Comparison of ENCODE assay signal across 37 cellular contexts in genomic region chr17:32964541-32964940, GRCh38. TPM values are rescaled to one million over a fixed set of nuclear protein-coding genes. Genes with fewer than 3 reads are reported as not detected.
"Had no signal": no experiment of that assay in that cellular context is flagged by ENCODE, and none has a peak within 500 bp of the region (broad histone marks: within the 10 kb centered on the region; RNA-seq: fewer than 3 reads in every experiment).

No MANE protein-coding gene starts in this region.

- H3K27ac ChIP-seq: ascending aorta, body of pancreas, brain microvascular endothelial cell, breast epithelium, VCaP had no signal

- H3K36me3 Mint-ChIP-seq: activated naive CD4-positive, alpha-beta T cell treated with anti-CD3 and anti-CD28 coated beads, Interleukin-2, amount 10 ng/mL, durations not matched to agents 7 days and 5 days; activated naive CD4-positive, alpha-beta T cell treated with anti-CD3 and anti-CD28 coated beads, Interleukin-2, amount 50 U/mL, for 24 hours; activated naive CD8-positive, alpha-beta T cell; activated naive CD8-positive, alpha-beta T cell treated with anti-CD3 and anti-CD28 coated beads, Interleukin-2, amount 10 ng/mL, durations not matched to agents 7 days and 5 days had no signal

- ATAC-seq: activated CD8-positive, alpha-beta memory T cell treated with anti-CD3 and anti-CD28 coated beads, Interleukin-2, amount 10 ng/mL, durations not matched to agents 7 days and 5 days; activated CD8-positive, alpha-beta T cell treated with anti-CD3 and anti-CD28 coated beads, Interleukin-2, amount 10 ng/mL, durations not matched to agents 7 days and 5 days; activated naive CD8-positive, alpha-beta T cell treated with anti-CD3 and anti-CD28 coated beads, Interleukin-2, amount 50 U/mL, for 24 hours; body of pancreas had no signal

- H3K4me3 Mint-ChIP-seq: activated B cell treated with CpG ODN at 0.5 μM for 24 hours; activated CD4-positive, alpha-beta memory T cell treated with anti-CD3 and anti-CD28 coated beads, Interleukin-2, amount 10 ng/mL, durations not matched to agents 7 days and 5 days; activated CD4-positive, alpha-beta T cell treated with anti-CD3 and anti-CD28 coated beads, Interleukin-2, amount 10 ng/mL, durations not matched to agents 24 days and 14 days; activated CD8-positive, alpha-beta memory T cell treated with anti-CD3 and anti-CD28 coated beads, Interleukin-2, amount 10 ng/mL, durations not matched to agents 7 days and 5 days; activated CD8-positive, alpha-beta T cell treated with anti-CD3 and anti-CD28 coated beads, Interleukin-2, amount 10 ng/mL, durations not matched to agents 7 days and 5 days; activated naive CD4-positive, alpha-beta T cell treated with anti-CD3 and anti-CD28 coated beads, Interleukin-2, amount 10 ng/mL, durations not matched to agents 7 days and 5 days; activated naive CD4-positive, alpha-beta T cell treated with anti-CD3 and anti-CD28 coated beads, Interleukin-2, amount 50 U/mL, for 24 hours; activated naive CD8-positive, alpha-beta T cell; activated naive CD8-positive, alpha-beta T cell treated with anti-CD3 and anti-CD28 coated beads, Interleukin-2, amount 10 ng/mL, durations not matched to agents 7 days and 5 days; activated naive CD8-positive, alpha-beta T cell treated with anti-CD3 and anti-CD28 coated beads, Interleukin-2, amount 50 U/mL, for 24 hours; activated T-cell treated with anti-CD3 and anti-CD28 coated beads, Interleukin-2, amount 50 U/mL, for 24 hours; T-helper 1 cell treated with Interleukin-12 subunit alpha and Interleukin-12 subunit beta and Interleukin-4 antibody, amounts not matched to agents 30 μg/mL and 1 μg/mL, for 36 hours; T-helper 2 cell treated with Interferon-gamma antibody and Interleukin-4, amounts not matched to agents 5 μg/mL and 100 μg/mL, for 36 hours had no signal

- DNase-seq: activated B cell treated with CpG ODN at 0.5 μM for 24 hours; activated CD4-positive, alpha-beta memory T cell treated with anti-CD3 and anti-CD28 coated beads, Interleukin-2, amount 10 ng/mL, durations not matched to agents 7 days and 5 days; activated CD4-positive, alpha-beta T cell treated with anti-CD3 and anti-CD28 coated beads for 4 hours; activated CD4-positive, alpha-beta T cell treated with anti-CD3 and anti-CD28 coated beads, Interleukin-2, amount 10 ng/mL, durations not matched to agents 24 days and 14 days; activated CD4-positive, alpha-beta T cell treated with anti-CD3 and anti-CD28 coated beads, Interleukin-2, amount 50 U/mL, for 48 hours; activated CD4-positive, CD25-positive, alpha-beta regulatory T cell treated with anti-CD3 and anti-CD28 coated beads, Interleukin-2, amount 50 U/mL, for 72 hours; activated CD8-positive, alpha-beta memory T cell treated with anti-CD3 and anti-CD28 coated beads for 24 hours; activated CD8-positive, alpha-beta memory T cell treated with anti-CD3 and anti-CD28 coated beads, Interleukin-2, amount 10 ng/mL, durations not matched to agents 7 days and 5 days; activated CD8-positive, alpha-beta memory T cell treated with anti-CD3 and anti-CD28 coated beads, Interleukin-2, amount 50 U/mL, for 48 hours; activated CD8-positive, alpha-beta T cell treated with anti-CD3 and anti-CD28 coated beads, Interleukin-2, amount 10 ng/mL, durations not matched to agents 7 days and 5 days; activated effector memory CD4-positive, alpha-beta T cell treated with Interleukin-2 at 50 U/mL for 16 hours; activated gamma-delta T cell; activated naive CD4-positive, alpha-beta T cell treated with anti-CD3 and anti-CD28 coated beads, Interleukin-2, amount 10 ng/mL, durations not matched to agents 7 days and 5 days; activated naive CD4-positive, alpha-beta T cell treated with Interleukin-2 at 50 U/mL for 16 hours; activated naive CD8-positive, alpha-beta T cell treated with anti-CD3 and anti-CD28 coated beads, Interleukin-2, amount 10 ng/mL, durations not matched to agents 7 days and 5 days; activated naive CD8-positive, alpha-beta T cell treated with anti-CD3 and anti-CD28 coated beads, Interleukin-2, amount 50 U/mL, for 24 hours; activated T-cell treated with anti-CD3 and anti-CD28 coated beads, Interleukin-2, amount 50 U/mL, for 24 hours; activated T-cell treated with anti-CD3 and anti-CD28 coated beads, Interleukin-2, amount 50 U/mL, for 48 hours; amygdala; anterior cingulate cortex; body of pancreas; brain microvascular endothelial cell; central memory CD4-positive, alpha-beta T cell; T-helper 2 cell; T-helper 9 cell had no signal

- FAIRE-seq: colon, TTC549 had no signal

- H3K27ac Mint-ChIP-seq: activated B cell treated with CpG ODN at 0.5 μM for 24 hours; activated CD4-positive, alpha-beta memory T cell treated with anti-CD3 and anti-CD28 coated beads, Interleukin-2, amount 10 ng/mL, durations not matched to agents 7 days and 5 days; activated CD4-positive, alpha-beta T cell treated with anti-CD3 and anti-CD28 coated beads, Interleukin-2, amount 10 ng/mL, durations not matched to agents 24 days and 14 days; activated CD8-positive, alpha-beta memory T cell treated with anti-CD3 and anti-CD28 coated beads, Interleukin-2, amount 10 ng/mL, durations not matched to agents 7 days and 5 days; activated CD8-positive, alpha-beta T cell treated with anti-CD3 and anti-CD28 coated beads, Interleukin-2, amount 10 ng/mL, durations not matched to agents 7 days and 5 days; activated naive CD4-positive, alpha-beta T cell treated with anti-CD3 and anti-CD28 coated beads, Interleukin-2, amount 10 ng/mL, durations not matched to agents 7 days and 5 days; activated naive CD4-positive, alpha-beta T cell treated with anti-CD3 and anti-CD28 coated beads, Interleukin-2, amount 50 U/mL, for 24 hours; activated naive CD8-positive, alpha-beta T cell; activated naive CD8-positive, alpha-beta T cell treated with anti-CD3 and anti-CD28 coated beads, Interleukin-2, amount 10 ng/mL, durations not matched to agents 7 days and 5 days; activated naive CD8-positive, alpha-beta T cell treated with anti-CD3 and anti-CD28 coated beads, Interleukin-2, amount 50 U/mL, for 24 hours; activated T-cell treated with anti-CD3 and anti-CD28 coated beads, Interleukin-2, amount 50 U/mL, for 24 hours; activated T-helper 2 cell treated with anti-CD3 and anti-CD28 coated beads, Interferon-gamma antibody, Interleukin-2, Interleukin-4, amounts not matched to agents 10 μg/mL and 5 μg/mL and 100 μg/mL, durations not matched to agents 14 hours and 24 hours and 36 hours; T-helper 1 cell treated with Interleukin-12 subunit alpha and Interleukin-12 subunit beta and Interleukin-4 antibody, amounts not matched to agents 30 μg/mL and 1 μg/mL, for 36 hours; T-helper 2 cell treated with Interferon-gamma antibody and Interleukin-4, amounts not matched to agents 5 μg/mL and 100 μg/mL, for 36 hours had no signal

- H3K4me3 ChIP-seq: ascending aorta, body of pancreas, breast epithelium had no signal

- H3K27me3 ChIP-seq: ascending aorta, body of pancreas, brain microvascular endothelial cell, breast epithelium had no signal

- H3K36me3 ChIP-seq: ascending aorta, brain microvascular endothelial cell, breast epithelium had no signal

- H3K4me1 Mint-ChIP-seq: activated B cell treated with CpG ODN at 0.5 μM for 24 hours; activated CD4-positive, alpha-beta T cell treated with anti-CD3 and anti-CD28 coated beads, Interleukin-2, amount 10 ng/mL, durations not matched to agents 24 days and 14 days; activated naive CD4-positive, alpha-beta T cell treated with anti-CD3 and anti-CD28 coated beads, Interleukin-2, amount 10 ng/mL, durations not matched to agents 7 days and 5 days; activated naive CD4-positive, alpha-beta T cell treated with anti-CD3 and anti-CD28 coated beads, Interleukin-2, amount 50 U/mL, for 24 hours; activated naive CD8-positive, alpha-beta T cell treated with anti-CD3 and anti-CD28 coated beads, Interleukin-2, amount 10 ng/mL, durations not matched to agents 7 days and 5 days; activated naive CD8-positive, alpha-beta T cell treated with anti-CD3 and anti-CD28 coated beads, Interleukin-2, amount 50 U/mL, for 24 hours had no signal

- H3K9me3 ChIP-seq: ascending aorta, body of pancreas, breast epithelium had no signal

- H3K4me1 ChIP-seq: ascending aorta, breast epithelium had no signal

- H3K9me3 Mint-ChIP-seq: activated CD4-positive, alpha-beta memory T cell treated with anti-CD3 and anti-CD28 coated beads, Interleukin-2, amount 10 ng/mL, durations not matched to agents 7 days and 5 days; activated CD4-positive, alpha-beta T cell treated with anti-CD3 and anti-CD28 coated beads, Interleukin-2, amount 10 ng/mL, durations not matched to agents 24 days and 14 days; activated naive CD4-positive, alpha-beta T cell treated with anti-CD3 and anti-CD28 coated beads, Interleukin-2, amount 50 U/mL, for 24 hours; activated T-cell treated with anti-CD3 and anti-CD28 coated beads, Interleukin-2, amount 50 U/mL, for 24 hours; T-helper 2 cell treated with Interferon-gamma antibody and Interleukin-4, amounts not matched to agents 5 μg/mL and 100 μg/mL, for 36 hours had no signal

RNA-seq across cellular contexts. Expression of gene SPACA3, which starts 27.1 kb away (rescaled TPM):
- total RNA-seq: activated B cell treated with CpG ODN at 0.5 μM for 24 hours; activated CD4-positive, alpha-beta memory T cell treated with anti-CD3 and anti-CD28 coated beads, Interleukin-2, amount 10 ng/mL, durations not matched to agents 7 days and 5 days; activated CD4-positive, alpha-beta T cell treated with anti-CD3 and anti-CD28 coated beads, Interleukin-2, amount 10 ng/mL, durations not matched to agents 24 days and 14 days; activated CD8-positive, alpha-beta memory T cell treated with anti-CD3 and anti-CD28 coated beads, Interleukin-2, amount 10 ng/mL, durations not matched to agents 7 days and 5 days; activated CD8-positive, alpha-beta T cell treated with anti-CD3 and anti-CD28 coated beads, Interleukin-2, amount 10 ng/mL, durations not matched to agents 7 days and 5 days; activated naive CD8-positive, alpha-beta T cell treated with anti-CD3 and anti-CD28 coated beads, Interleukin-2, amount 10 ng/mL, durations not matched to agents 7 days and 5 days; activated T-helper 2 cell treated with anti-CD3 and anti-CD28 coated beads, Interferon-gamma antibody, Interleukin-2, Interleukin-4, amounts not matched to agents 10 μg/mL and 5 μg/mL and 100 μg/mL, durations not matched to agents 14 hours and 24 hours and 36 hours; ascending aorta; breast epithelium; cardiac septum; cerebellum had no signal

RNA-seq across cellular contexts. Expression of gene TMEM98, which starts 36.6 kb away (rescaled TPM):
- total RNA-seq: activated B cell treated with CpG ODN at 0.5 μM for 24 hours; activated CD8-positive, alpha-beta T cell treated with anti-CD3 and anti-CD28 coated beads, Interleukin-2, amount 10 ng/mL, durations not matched to agents 7 days and 5 days; activated naive CD8-positive, alpha-beta T cell treated with anti-CD3 and anti-CD28 coated beads, Interleukin-2, amount 10 ng/mL, durations not matched to agents 7 days and 5 days had no signal
